In the genomic region with DNA sequence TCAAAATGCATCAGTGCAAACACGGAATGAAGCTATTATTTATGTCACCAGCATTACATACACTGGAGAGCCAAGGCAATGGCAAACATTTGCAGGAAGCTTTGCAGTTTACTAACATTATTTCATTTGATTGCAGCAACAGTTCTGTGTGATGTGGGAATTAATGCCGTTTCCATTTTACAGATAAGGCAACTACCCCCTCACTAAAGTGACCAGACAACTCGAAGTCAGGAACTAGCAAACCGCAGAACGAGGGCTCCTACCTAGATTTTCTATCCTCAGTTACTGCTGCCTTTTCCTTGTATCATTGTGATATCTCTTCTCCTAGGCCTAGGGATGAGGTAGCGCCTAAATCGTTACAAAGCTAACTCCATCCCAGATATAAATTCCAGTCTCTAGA, we compare ENCODE assay signal across 29 cellular contexts.
"Had no signal": no experiment of that assay in that cellular context is flagged by ENCODE, and none has a peak within 500 bp of the region (broad histone marks: within the 10 kb centered on the region; RNA-seq: fewer than 3 reads in every experiment).

No MANE protein-coding gene starts in this region.

- H3K36me3 ChIP-seq: ascending aorta, brain microvascular endothelial cell, heart left ventricle, right atrium auricular region, tibial nerve, WERI-Rb-1 had no signal

- H3K4me3 ChIP-seq: ascending aorta, coronary artery, heart left ventricle, right atrium auricular region, tibial nerve had no signal

- H3K27me3 ChIP-seq: ascending aorta, brain microvascular endothelial cell, foreskin keratinocyte, heart left ventricle, right atrium auricular region, tibial nerve had no signal

- FAIRE-seq: kidney had no signal

- ATAC-seq: activated CD4-positive, CD25-positive, alpha-beta regulatory T cell treated with anti-CD3 and anti-CD28 coated beads, Interleukin-2, amount 50 U/mL, for 24 hours; effector memory CD8-positive, alpha-beta T cell; heart left ventricle; left colon; naive thymus-derived CD4-positive, alpha-beta T cell had no signal

- DNase-seq: activated CD4-positive, alpha-beta T cell treated with anti-CD3 and anti-CD28 coated beads for 48 hours; activated CD4-positive, alpha-beta T cell treated with anti-CD3 and anti-CD28 coated beads, Interleukin-2, amount 50 U/mL, for 48 hours; activated CD8-positive, alpha-beta memory T cell treated with anti-CD3 and anti-CD28 coated beads for 24 hours; activated CD8-positive, alpha-beta memory T cell treated with anti-CD3 and anti-CD28 coated beads, Interleukin-2, amount 50 U/mL, for 4 hours; activated gamma-delta T cell; activated naive CD4-positive, alpha-beta T cell treated with anti-CD3 and anti-CD28 coated beads, Interleukin-2, amount 10 ng/mL, durations not matched to agents 7 days and 5 days; activated naive CD8-positive, alpha-beta T cell treated with anti-CD3 and anti-CD28 coated beads, Interleukin-2, amount 10 ng/mL, durations not matched to agents 7 days and 5 days; activated T-cell treated with anti-CD3 and anti-CD28 coated beads, Interleukin-2, amount 50 U/mL, for 1 hour; brain microvascular endothelial cell; effector memory CD8-positive, alpha-beta T cell; erythroblast; foreskin keratinocyte; heart left ventricle; hypothalamus; immature natural killer cell; kidney; left colon; mammary epithelial cell; midbrain; naive thymus-derived CD4-positive, alpha-beta T cell; occipital lobe; stimulated activated naive CD4-positive, alpha-beta T cell treated with Interleukin-2 at 50 U/mL for 16 hours; T1000; WERI-Rb-1 had no signal

- H3K4me1 ChIP-seq: ascending aorta had no signal

- H3K27ac ChIP-seq: ascending aorta, foreskin keratinocyte, heart left ventricle, right atrium auricular region, tibial nerve, WERI-Rb-1 had no signal

- H3K9me3 ChIP-seq: ascending aorta, right atrium auricular region, tibial nerve had no signal
